1 cellular context compared by ENCODE assay signal in genomic region chr15:95825672-95826387, GRCh38.
TF ChIP-seq lines count a peak whose summit lies in the region.

No MANE protein-coding gene starts in this region.

TF ChIP-seq in GM23338, 12 proteins besides CTCF, POLR2A, EP300 and RAD21 (continued from another document):
- TF ChIP-seq ZNF462 (CRISPR knock-in tag; IDR thresholded peaks at IDR 0.05): no peak
- no peak for TF ChIP-seq NANOG (IDR thresholded peaks at IDR 0.05; ENCODE audit: borderline replicate concordance)
